24 cellular contexts compared by ENCODE assay signal in genomic region chr4:150662686-150663085, GRCh38.
"Had no signal": no experiment of that assay in that cellular context is flagged by ENCODE, and none has a peak within 500 bp of the region (broad histone marks: within the 10 kb centered on the region; RNA-seq: fewer than 3 reads in every experiment).

No MANE protein-coding gene starts in this region.

- FAIRE-seq: colon, endothelial cell of umbilical vein, keratinocyte had no signal

- H3K27me3 ChIP-seq: esophagus muscularis mucosa, foreskin keratinocyte, right atrium auricular region, sigmoid colon, tibial nerve, upper lobe of left lung, uterus had no signal

- H3K4me3 Mint-ChIP-seq: dendritic cell treated with granulocyte-macrophage colony-stimulating factor and Interleukin-4, amounts not matched to agents 40 ng/mL and 50 ng/mL, for 4 days; naive thymus-derived CD4-positive, alpha-beta T cell; nephron; stimulated activated naive B cell treated with anti-CD40 and anti-IgM and Interleukin-4, amounts not matched to agents 10 μg/mL and 1 μg/mL and 100 μg/mL, for 72 hours; stimulated activated naive CD8-positive, alpha-beta T cell treated with anti-CD3 and anti-CD28 coated beads, Interleukin-15, Interleukin-2, amounts not matched to agents 100 ng/mL and 50 ng/mL, for 24 hours had no signal

- ATAC-seq: foreskin keratinocyte; naive thymus-derived CD4-positive, alpha-beta T cell; stimulated activated naive B cell treated with anti-CD40 and anti-IgM and Interleukin-4, amounts not matched to agents 10 μg/mL and 1 μg/mL and 100 μg/mL, for 72 hours had no signal

- H3K27me3 Mint-ChIP-seq: dendritic cell treated with granulocyte-macrophage colony-stimulating factor and Interleukin-4, amounts not matched to agents 40 ng/mL and 50 ng/mL, for 4 days; naive thymus-derived CD4-positive, alpha-beta T cell; stimulated activated naive B cell treated with anti-CD40 and anti-IgM and Interleukin-4, amounts not matched to agents 10 μg/mL and 1 μg/mL and 100 μg/mL, for 72 hours; stimulated activated naive CD8-positive, alpha-beta T cell treated with anti-CD3 and anti-CD28 coated beads, Interleukin-15, Interleukin-2, amounts not matched to agents 100 ng/mL and 50 ng/mL, for 24 hours had no signal

- H3K9me3 Mint-ChIP-seq: dendritic cell treated with granulocyte-macrophage colony-stimulating factor and Interleukin-4, amounts not matched to agents 40 ng/mL and 50 ng/mL, for 4 days; stimulated activated naive B cell treated with anti-CD40 and anti-IgM and Interleukin-4, amounts not matched to agents 10 μg/mL and 1 μg/mL and 100 μg/mL, for 72 hours; stimulated activated naive CD8-positive, alpha-beta T cell treated with anti-CD3 and anti-CD28 coated beads, Interleukin-15, Interleukin-2, amounts not matched to agents 100 ng/mL and 50 ng/mL, for 24 hours had no signal

- H3K27ac Mint-ChIP-seq: dendritic cell treated with granulocyte-macrophage colony-stimulating factor and Interleukin-4, amounts not matched to agents 40 ng/mL and 50 ng/mL, for 4 days; nephron; stimulated activated naive B cell treated with anti-CD40 and anti-IgM and Interleukin-4, amounts not matched to agents 10 μg/mL and 1 μg/mL and 100 μg/mL, for 72 hours; stimulated activated naive CD8-positive, alpha-beta T cell treated with anti-CD3 and anti-CD28 coated beads, Interleukin-15, Interleukin-2, amounts not matched to agents 100 ng/mL and 50 ng/mL, for 24 hours had no signal

- DNase-seq: effector CD8-positive, alpha-beta T cell; foreskin keratinocyte; hypothalamus; mesenchymal stem cell; midbrain; naive thymus-derived CD4-positive, alpha-beta T cell; nucleus accumbens; sigmoid colon; stimulated activated CD4-positive, alpha-beta T cell treated with anti-CD3 and anti-CD28 coated beads, Interleukin-4, amount 100 ng/mL, for 4 hours; stimulated activated naive B cell treated with anti-CD40 and anti-IgM and Interleukin-4, amounts not matched to agents 10 μg/mL and 1 μg/mL and 100 μg/mL, for 72 hours; upper lobe of left lung; uterus had no signal

- H3K36me3 ChIP-seq: esophagus muscularis mucosa, prostate gland, right atrium auricular region, sigmoid colon, thoracic aorta, upper lobe of left lung, uterus had no signal

- H3K4me3 ChIP-seq: esophagus muscularis mucosa, lung, prostate gland, right atrium auricular region, sigmoid colon, thoracic aorta, tibial nerve, upper lobe of left lung, uterus had no signal

- H3K27ac ChIP-seq: esophagus muscularis mucosa, prostate gland, right atrium auricular region, sigmoid colon, thoracic aorta, tibial nerve, upper lobe of left lung, uterus had no signal

- H3K4me1 ChIP-seq: esophagus muscularis mucosa, prostate gland, right atrium auricular region, sigmoid colon, tibial nerve, uterus had no signal

- H3K9me3 ChIP-seq: esophagus muscularis mucosa, prostate gland, right atrium auricular region, sigmoid colon, thoracic aorta, tibial nerve, upper lobe of left lung, uterus had no signal

- H3K4me1 Mint-ChIP-seq: nephron; stimulated activated naive B cell treated with anti-CD40 and anti-IgM and Interleukin-4, amounts not matched to agents 10 μg/mL and 1 μg/mL and 100 μg/mL, for 72 hours had no signal
